ENCODE assay signal across 8 cellular contexts in the genomic region with DNA sequence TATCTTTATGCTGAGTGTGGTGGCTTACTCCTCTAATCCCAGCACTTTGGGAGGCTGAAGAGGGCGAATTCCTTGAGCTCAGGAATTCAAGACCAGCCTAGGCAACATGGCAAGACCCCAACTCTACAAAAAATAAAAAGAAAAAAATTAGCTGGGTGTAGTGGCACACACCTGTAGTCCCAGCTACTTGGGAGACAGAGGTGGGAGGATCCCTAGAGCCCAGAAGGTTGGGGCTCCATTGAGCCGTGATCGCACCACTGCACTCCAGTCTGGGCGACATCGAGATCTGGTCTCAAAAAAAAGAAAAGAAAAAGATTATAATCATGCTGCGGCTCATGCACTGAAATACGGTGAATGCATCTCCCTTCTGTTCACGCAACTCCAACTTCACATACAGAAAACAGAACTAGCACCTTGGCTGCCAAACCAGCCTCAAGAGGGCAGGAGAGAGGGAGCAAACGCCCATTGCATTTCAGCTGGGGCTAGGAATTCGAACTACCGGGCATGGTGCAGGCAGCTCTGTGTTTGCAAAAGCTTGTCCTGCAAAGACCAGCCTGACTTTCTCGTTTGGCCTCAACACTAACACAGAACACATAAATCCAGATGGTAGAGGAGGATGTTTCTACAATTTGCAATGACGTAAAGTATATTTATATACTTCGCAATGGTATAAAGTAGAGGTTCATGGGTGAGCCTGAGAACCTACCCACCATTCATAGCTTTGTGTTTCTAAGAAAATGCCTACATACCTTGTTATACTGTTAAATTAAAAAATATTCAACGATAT. TPM values are rescaled to one million over a fixed set of nuclear protein-coding genes. Genes with fewer than 3 reads are reported as not detected.
A peak's percentile ranks its signal among the peaks of the same experiment; 100 is the strongest.
DNase-seq lines count a peak whose midpoint lies in the region; ATAC-seq lines count a peak whose summit lies in the region.

No MANE protein-coding gene starts in this region.

- POLR2A ChIA-PET in activated CD4-positive, alpha-beta T cell treated with anti-CD3 and anti-CD28 coated beads, Interleukin-2, amount 10 ng/mL, durations not matched to agents 7 days and 5 days (lab: Charles Lee) = no interaction called here

- H3K27ac Mint-ChIP-seq in activated CD4-positive, alpha-beta T cell treated with anti-CD3 and anti-CD28 coated beads, Interleukin-2, amount 10 ng/mL, durations not matched to agents 7 days and 5 days = no peak overlapping the region
- H3K27ac Mint-ChIP-seq in stimulated activated effector memory CD8-positive, alpha-beta T cell treated with anti-CD3 and anti-CD28 coated beads, Interleukin-12 subunit alpha, Interleukin-12 subunit beta, amount 100 ng/mL, for 72 hours = no peak overlapping the region

- peak; percentile 74 for ATAC-seq in stimulated activated effector memory CD8-positive, alpha-beta T cell treated with anti-CD3 and anti-CD28 coated beads, Interleukin-12 subunit alpha, Interleukin-12 subunit beta, amount 100 ng/mL, for 72 hours
- ATAC-seq in GM18873 (IDR thresholded peaks at IDR 0.05; ENCODE audit: low FRiP score, unreplicated experiment) = no peak

- CTCF ChIA-PET in activated CD4-positive, alpha-beta T cell treated with anti-CD3 and anti-CD28 coated beads, Interleukin-2, amount 10 ng/mL, durations not matched to agents 7 days and 5 days (lab: Charles Lee) = interaction anchor here (0.7 to 2.4 kb wide), 12 partner anchors 11 to 223 kb away, joined by 3 to 14 read pairs (median 4); partner anchors contain the start of genes ATF4 and RPL3

- DNase-seq in activated gamma-delta T cell treated with Interleukin-2 at 50 U/mL for 16 hours (peak; percentile 52), activated gamma-delta T cell (lab: John Stamatoyannopoulos, UW) (no peak), NCI-H226 (peak; percentile 16), ecto neural progenitor cell (ENCODE audit: low spot score) (peak; percentile 70), lung microvascular endothelial cell (ENCODE audit: low read depth in 2 of 2) (peak; percentile 52 to 69)
- DNase-seq in activated CD4-positive, alpha-beta T cell treated with anti-CD3 and anti-CD28 coated beads, Interleukin-2, amount 10 ng/mL, durations not matched to agents 7 days and 5 days = peak; percentile 70
- no peak for DNase-seq in stimulated activated effector memory CD8-positive, alpha-beta T cell treated with anti-CD3 and anti-CD28 coated beads, Interleukin-12 subunit alpha, Interleukin-12 subunit beta, amount 100 ng/mL, for 72 hours (ENCODE audit: low spot score in 2 of 2)

- no peak overlapping the region for H3K4me3 Mint-ChIP-seq in activated CD4-positive, alpha-beta T cell treated with anti-CD3 and anti-CD28 coated beads, Interleukin-2, amount 10 ng/mL, durations not matched to agents 7 days and 5 days
- H3K4me3 Mint-ChIP-seq in stimulated activated effector memory CD8-positive, alpha-beta T cell treated with anti-CD3 and anti-CD28 coated beads, Interleukin-12 subunit alpha, Interleukin-12 subunit beta, amount 100 ng/mL, for 72 hours = no peak overlapping the region

- no peaks in the 10 kb centered on the region for H3K9me3 Mint-ChIP-seq in activated CD4-positive, alpha-beta T cell treated with anti-CD3 and anti-CD28 coated beads, Interleukin-2, amount 10 ng/mL, durations not matched to agents 7 days and 5 days
- no peaks in the 10 kb centered on the region for H3K9me3 Mint-ChIP-seq in stimulated activated effector memory CD8-positive, alpha-beta T cell treated with anti-CD3 and anti-CD28 coated beads, Interleukin-12 subunit alpha, Interleukin-12 subunit beta, amount 100 ng/mL, for 72 hours

- H3K4me1 Mint-ChIP-seq in activated CD4-positive, alpha-beta T cell treated with anti-CD3 and anti-CD28 coated beads, Interleukin-2, amount 10 ng/mL, durations not matched to agents 7 days and 5 days = peaks cover 3% of the 10 kb centered on the region
- H3K4me1 Mint-ChIP-seq in stimulated activated effector memory CD8-positive, alpha-beta T cell treated with anti-CD3 and anti-CD28 coated beads, Interleukin-12 subunit alpha, Interleukin-12 subunit beta, amount 100 ng/mL, for 72 hours = no peaks in the 10 kb centered on the region

- H3K27me3 Mint-ChIP-seq in activated CD4-positive, alpha-beta T cell treated with anti-CD3 and anti-CD28 coated beads, Interleukin-2, amount 10 ng/mL, durations not matched to agents 7 days and 5 days = peaks cover 19% of the 10 kb centered on the region

- no peaks in the 10 kb centered on the region for H3K36me3 Mint-ChIP-seq in activated CD4-positive, alpha-beta T cell treated with anti-CD3 and anti-CD28 coated beads, Interleukin-2, amount 10 ng/mL, durations not matched to agents 7 days and 5 days (ENCODE audit: low read depth)
- H3K36me3 Mint-ChIP-seq in stimulated activated effector memory CD8-positive, alpha-beta T cell treated with anti-CD3 and anti-CD28 coated beads, Interleukin-12 subunit alpha, Interleukin-12 subunit beta, amount 100 ng/mL, for 72 hours = no peaks in the 10 kb centered on the region

RNA-seq across cellular contexts. Expression of gene SYNGR1, which starts 6.3 kb away (rescaled TPM):
- under 1 TPM; 0.42 to 0.77 TPM for total RNA-seq in activated CD4-positive, alpha-beta T cell treated with anti-CD3 and anti-CD28 coated beads, Interleukin-2, amount 10 ng/mL, durations not matched to agents 7 days and 5 days
- total RNA-seq in lung microvascular endothelial cell = under 0.01 and 0.44 TPM in 2 replicates

RNA-seq across cellular contexts. Expression of gene RPL3, which starts 24.0 kb away (rescaled TPM):
- 1,000 to 10,000 TPM; 1,621 to 1,780 TPM for total RNA-seq in activated CD4-positive, alpha-beta T cell treated with anti-CD3 and anti-CD28 coated beads, Interleukin-2, amount 10 ng/mL, durations not matched to agents 7 days and 5 days
- 2,451 and 3,005 TPM in 2 replicates for total RNA-seq in lung microvascular endothelial cell

RNA-seq across cellular contexts. Expression of gene TAB1, which starts 56.1 kb away (rescaled TPM):
- total RNA-seq in activated CD4-positive, alpha-beta T cell treated with anti-CD3 and anti-CD28 coated beads, Interleukin-2, amount 10 ng/mL, durations not matched to agents 7 days and 5 days = 10 to 100 TPM; 36.4 to 40.8 TPM
- 8.5 and 8.9 TPM in 2 replicates for total RNA-seq in lung microvascular endothelial cell

Comparison
In these comparisons a context has a peak if more than half of its experiments do, and no peak if none do; other contexts are left out.
1. DNase-seq: peak in activated gamma-delta T cell treated with Interleukin-2 at 50 U/mL for 16 hours (single experiment), NCI-H226 (single experiment), activated CD4-positive, alpha-beta T cell treated with anti-CD3 and anti-CD28 coated beads, Interleukin-2, amount 10 ng/mL, durations not matched to agents 7 days and 5 days (single experiment), ecto neural progenitor cell (single experiment) and lung microvascular endothelial cell (2 of 2); none in activated gamma-delta T cell (single experiment) and stimulated activated effector memory CD8-positive, alpha-beta T cell treated with anti-CD3 and anti-CD28 coated beads, Interleukin-12 subunit alpha, Interleukin-12 subunit beta, amount 100 ng/mL, for 72 hours (0 of 2).